Comparison of ENCODE assay signal across 9 cellular contexts in the genomic region with DNA sequence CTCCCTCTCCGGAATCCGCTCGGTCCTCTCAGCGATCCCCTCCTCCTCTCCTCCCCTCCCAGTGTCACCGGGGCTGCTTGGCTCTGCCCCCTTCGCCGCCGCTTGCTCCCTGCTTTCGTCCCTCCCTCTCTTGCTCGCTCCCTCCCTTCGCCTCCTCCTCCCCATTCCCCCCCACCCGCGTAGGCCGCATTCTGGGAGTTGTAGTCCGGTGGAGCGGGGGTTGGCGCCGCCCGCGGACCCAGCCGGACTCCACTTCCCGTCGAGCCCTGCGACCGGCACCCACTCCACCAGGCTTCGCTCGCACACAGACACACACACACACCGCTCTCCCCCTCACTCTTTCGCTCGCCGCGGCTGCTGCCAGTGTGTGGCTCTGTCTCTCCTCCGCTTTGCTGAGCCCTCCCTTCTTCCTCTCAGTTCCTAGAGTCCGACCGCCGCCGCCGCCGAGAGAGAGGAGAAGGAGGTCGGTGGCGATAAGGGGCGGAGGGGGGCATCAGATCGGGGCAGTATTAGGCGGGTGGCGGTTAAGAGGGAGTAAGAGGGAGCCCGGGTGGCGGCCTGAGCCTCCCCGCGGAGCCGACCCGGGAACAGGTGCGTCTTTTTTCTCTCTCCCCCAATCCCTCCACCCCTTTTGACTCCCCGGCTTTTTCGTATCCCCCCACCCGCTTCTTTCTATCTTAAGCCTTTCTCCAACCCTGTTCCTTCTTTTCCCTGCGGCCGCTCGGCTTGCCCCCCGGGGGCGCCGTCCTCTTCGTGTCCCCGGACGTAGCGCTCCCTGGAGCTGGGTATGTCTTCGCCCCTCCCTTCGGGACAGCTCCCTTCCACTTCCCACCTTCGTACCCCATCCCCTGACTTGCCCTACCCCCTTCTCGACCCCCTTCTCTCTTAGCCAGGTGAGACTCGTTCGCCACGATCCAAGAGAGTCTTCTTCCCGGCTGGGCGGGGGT. TPM values are rescaled to one million over a fixed set of nuclear protein-coding genes. Genes with fewer than 3 reads are reported as not detected.
DNase-seq lines count a peak whose midpoint lies in the region; ATAC-seq and FAIRE-seq lines count a peak whose summit lies in the region.
"Had no signal": no experiment of that assay in that cellular context is flagged by ENCODE, and none has a peak within 500 bp of the region (broad histone marks: within the 10 kb centered on the region; RNA-seq: fewer than 3 reads in every experiment).

A gene with protein sequence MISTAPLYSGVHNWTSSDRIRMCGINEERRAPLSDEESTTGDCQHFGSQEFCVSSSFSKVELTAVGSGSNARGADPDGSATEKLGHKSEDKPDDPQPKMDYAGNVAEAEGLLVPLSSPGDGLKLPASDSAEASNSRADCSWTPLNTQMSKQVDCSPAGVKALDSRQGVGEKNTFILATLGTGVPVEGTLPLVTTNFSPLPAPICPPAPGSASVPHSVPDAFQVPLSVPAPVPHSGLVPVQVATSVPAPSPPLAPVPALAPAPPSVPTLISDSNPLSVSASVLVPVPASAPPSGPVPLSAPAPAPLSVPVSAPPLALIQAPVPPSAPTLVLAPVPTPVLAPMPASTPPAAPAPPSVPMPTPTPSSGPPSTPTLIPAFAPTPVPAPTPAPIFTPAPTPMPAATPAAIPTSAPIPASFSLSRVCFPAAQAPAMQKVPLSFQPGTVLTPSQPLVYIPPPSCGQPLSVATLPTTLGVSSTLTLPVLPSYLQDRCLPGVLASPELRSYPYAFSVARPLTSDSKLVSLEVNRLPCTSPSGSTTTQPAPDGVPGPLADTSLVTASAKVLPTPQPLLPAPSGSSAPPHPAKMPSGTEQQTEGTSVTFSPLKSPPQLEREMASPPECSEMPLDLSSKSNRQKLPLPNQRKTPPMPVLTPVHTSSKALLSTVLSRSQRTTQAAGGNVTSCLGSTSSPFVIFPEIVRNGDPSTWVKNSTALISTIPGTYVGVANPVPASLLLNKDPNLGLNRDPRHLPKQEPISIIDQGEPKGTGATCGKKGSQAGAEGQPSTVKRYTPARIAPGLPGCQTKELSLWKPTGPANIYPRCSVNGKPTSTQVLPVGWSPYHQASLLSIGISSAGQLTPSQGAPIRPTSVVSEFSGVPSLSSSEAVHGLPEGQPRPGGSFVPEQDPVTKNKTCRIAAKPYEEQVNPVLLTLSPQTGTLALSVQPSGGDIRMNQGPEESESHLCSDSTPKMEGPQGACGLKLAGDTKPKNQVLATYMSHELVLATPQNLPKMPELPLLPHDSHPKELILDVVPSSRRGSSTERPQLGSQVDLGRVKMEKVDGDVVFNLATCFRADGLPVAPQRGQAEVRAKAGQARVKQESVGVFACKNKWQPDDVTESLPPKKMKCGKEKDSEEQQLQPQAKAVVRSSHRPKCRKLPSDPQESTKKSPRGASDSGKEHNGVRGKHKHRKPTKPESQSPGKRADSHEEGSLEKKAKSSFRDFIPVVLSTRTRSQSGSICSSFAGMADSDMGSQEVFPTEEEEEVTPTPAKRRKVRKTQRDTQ (N-terminal part only) (plus strand): TSS at position 336 of the 947 bp plus-strand sequence. CDS start 22,597 bp downstream, outside the sequence.

- peak within 1 kb of the TSS; percentile 80 for H3K9ac ChIP-seq in BLaER1

- no peak within 1 kb of the TSS; the same call in 1 of the 2 replicates for H3K4me3 ChIP-seq in BLaER1

- H3K36me3 ChIP-seq in BLaER1: no peaks in the 10 kb centered on the region

- peak; percentile 90 for ATAC-seq in HG03432 (IDR thresholded peaks at IDR 0.05; ENCODE audit: unreplicated experiment)

- H3K4me2 ChIP-seq in BLaER1: peak within 1 kb of the TSS; percentile 89

- DNase-seq in GM19239 (ENCODE audit: insufficient read length, low spot score) (peak; percentile 95), NCI-H446 treated with DMSO at 0.1 percent for 48 hours (lab: John Stamatoyannopoulos, UW) (peak; percentile 81), cerebellum (ENCODE audit: low spot score) (peak; percentile 94), kidney glomerular epithelial cell (lab: John Stamatoyannopoulos, UW) (peak; percentile 72)
- DNase-seq in activated CD4-positive, alpha-beta T cell treated with anti-CD3 and anti-CD28 coated beads for 24 hours (ENCODE audit: low read depth in 2 of 2): peak; percentile 71 to 73
- DNase-seq in stimulated activated CD4-positive, alpha-beta T cell treated with anti-CD3 and anti-CD28 coated beads, Interleukin-1b, Interleukin-23, amount 100 ng/mL, for 24 hours (ENCODE audit: low read depth in 4 of 4, low spot score in 1 of 4): peak; percentile 61 to 77 (median 70)

- peaks cover 34% of the 10 kb centered on the region for H4K20me1 ChIP-seq in BLaER1

- FAIRE-seq in GM19239 (lab: Jason Lieb, UNC): peak; percentile 100
- FAIRE-seq: TTC549 had no signal

- H3K27me3 ChIP-seq in BLaER1: peaks cover 39% of the 10 kb centered on the region

- peak within 1 kb of the TSS; percentile 73; the same call in 1 of the 2 replicates for H3K27ac ChIP-seq in BLaER1

- H3K4me1 ChIP-seq in BLaER1: peaks cover 35% of the 10 kb centered on the region

- H3K9me3 ChIP-seq in BLaER1: 0 out of 2 replicates have a peak, but pooled peaks cover 8% of the 10 kb centered on the region

RNA-seq across cellular contexts. Expression of the gene that starts here (rescaled TPM):
- total RNA-seq in cerebellum: 3.7 TPM
